ENCODE assay signal across 36 cellular contexts in the genomic region with DNA sequence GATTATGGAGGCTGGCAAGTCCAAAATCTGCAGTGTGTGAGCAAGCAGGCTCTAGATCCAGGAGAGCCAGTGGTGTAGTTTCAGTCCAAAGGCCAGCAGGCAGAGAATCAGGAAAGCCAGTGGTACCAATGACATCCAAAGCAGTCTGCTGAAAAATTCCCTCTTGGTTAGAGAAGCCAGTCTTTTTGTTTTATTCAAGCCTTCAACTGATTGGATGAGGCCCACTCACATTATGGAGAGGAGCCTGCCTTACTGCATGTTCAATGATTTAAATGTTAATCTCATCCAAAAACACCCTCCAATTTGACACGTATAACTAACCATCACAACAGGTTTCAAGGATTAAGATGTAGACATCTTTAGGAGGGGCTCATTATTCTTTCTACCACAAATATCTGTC.
"Had no signal": no experiment of that assay in that cellular context is flagged by ENCODE, and none has a peak within 500 bp of the region (broad histone marks: within the 10 kb centered on the region; RNA-seq: fewer than 3 reads in every experiment).

No MANE protein-coding gene starts in this region.

- H3K4me1 ChIP-seq: ascending aorta had no signal

- H3K36me3 ChIP-seq: ascending aorta, cardiac muscle cell had no signal

- ATAC-seq: activated CD8-positive, alpha-beta T cell treated with anti-CD3 and anti-CD28 coated beads for 36 hours; activated naive CD8-positive, alpha-beta T cell treated with anti-CD3 and anti-CD28 coated beads, Interleukin-2, amount 50 U/mL, for 24 hours had no signal

- H3K36me3 Mint-ChIP-seq: activated CD4-positive, alpha-beta memory T cell treated with anti-CD3 and anti-CD28 coated beads for 36 hours; activated naive CD4-positive, alpha-beta T cell treated with anti-CD3 and anti-CD28 coated beads, Interleukin-2, amount 10 ng/mL, durations not matched to agents 7 days and 5 days; activated naive CD4-positive, alpha-beta T cell treated with anti-CD3 and anti-CD28 coated beads, Interleukin-2, amount 50 U/mL, for 24 hours; activated naive CD8-positive, alpha-beta T cell; activated naive CD8-positive, alpha-beta T cell treated with anti-CD3 and anti-CD28 coated beads, Interleukin-2, amount 10 ng/mL, durations not matched to agents 7 days and 5 days; brain had no signal

- H3K9me3 ChIP-seq: ascending aorta had no signal

- H3K27ac Mint-ChIP-seq: activated B cell treated with CpG ODN at 0.5 μM for 24 hours; activated CD4-positive, alpha-beta memory T cell treated with anti-CD3 and anti-CD28 coated beads for 36 hours; activated CD4-positive, alpha-beta T cell treated with anti-CD3 and anti-CD28 coated beads, Interleukin-2, amount 10 ng/mL, durations not matched to agents 24 days and 14 days; activated CD8-positive, alpha-beta T cell treated with anti-CD3 and anti-CD28 coated beads for 36 hours; activated naive CD4-positive, alpha-beta T cell treated with anti-CD3 and anti-CD28 coated beads, Interleukin-2, amount 10 ng/mL, durations not matched to agents 7 days and 5 days; activated naive CD4-positive, alpha-beta T cell treated with anti-CD3 and anti-CD28 coated beads, Interleukin-2, amount 50 U/mL, for 24 hours; activated naive CD8-positive, alpha-beta T cell; activated naive CD8-positive, alpha-beta T cell treated with anti-CD3 and anti-CD28 coated beads, Interleukin-2, amount 10 ng/mL, durations not matched to agents 7 days and 5 days; activated naive CD8-positive, alpha-beta T cell treated with anti-CD3 and anti-CD28 coated beads, Interleukin-2, amount 50 U/mL, for 24 hours; activated T-helper 2 cell treated with anti-CD3 and anti-CD28 coated beads, Interferon-gamma antibody, Interleukin-2, Interleukin-4, amounts not matched to agents 10 μg/mL and 5 μg/mL and 100 μg/mL, durations not matched to agents 14 hours and 24 hours and 36 hours; brain; T-helper 1 cell treated with Interleukin-12 subunit alpha and Interleukin-12 subunit beta and Interleukin-4 antibody, amounts not matched to agents 30 μg/mL and 1 μg/mL, for 36 hours; T-helper 2 cell treated with Interferon-gamma antibody and Interleukin-4, amounts not matched to agents 5 μg/mL and 100 μg/mL, for 36 hours had no signal

- H3K27me3 ChIP-seq: ascending aorta, cardiac muscle cell had no signal

- H3K27me3 Mint-ChIP-seq: activated CD4-positive, alpha-beta memory T cell treated with anti-CD3 and anti-CD28 coated beads for 36 hours; activated CD4-positive, alpha-beta T cell treated with anti-CD3 and anti-CD28 coated beads, Interleukin-2, amount 10 ng/mL, durations not matched to agents 24 days and 14 days; activated CD8-positive, alpha-beta T cell treated with anti-CD3 and anti-CD28 coated beads for 36 hours; activated naive CD4-positive, alpha-beta T cell treated with anti-CD3 and anti-CD28 coated beads, Interleukin-2, amount 10 ng/mL, durations not matched to agents 7 days and 5 days; activated naive CD8-positive, alpha-beta T cell; activated naive CD8-positive, alpha-beta T cell treated with anti-CD3 and anti-CD28 coated beads, Interleukin-2, amount 10 ng/mL, durations not matched to agents 7 days and 5 days; activated naive CD8-positive, alpha-beta T cell treated with anti-CD3 and anti-CD28 coated beads, Interleukin-2, amount 50 U/mL, for 24 hours; brain had no signal

- H3K4me3 ChIP-seq: ascending aorta, cardiac muscle cell had no signal

- DNase-seq: activated B cell treated with CpG ODN at 0.5 μM for 24 hours; activated CD4-positive, alpha-beta memory T cell treated with anti-CD3 and anti-CD28 coated beads for 36 hours; activated CD4-positive, alpha-beta T cell treated with anti-CD3 and anti-CD28 coated beads for 4 hours; activated CD4-positive, alpha-beta T cell treated with anti-CD3 and anti-CD28 coated beads, Interleukin-2, amount 10 ng/mL, durations not matched to agents 24 days and 14 days; activated CD4-positive, alpha-beta T cell treated with anti-CD3 and anti-CD28 coated beads, Interleukin-2, amount 50 U/mL, for 1 hour; activated CD4-positive, alpha-beta T cell treated with anti-CD3 and anti-CD28 coated beads, Interleukin-2, amount 50 U/mL, for 4 hours; activated CD4-positive, CD25-positive, alpha-beta regulatory T cell treated with anti-CD3 and anti-CD28 coated beads, Interleukin-2, amount 50 U/mL, for 72 hours; activated CD8-positive, alpha-beta memory T cell treated with anti-CD3 and anti-CD28 coated beads, Interleukin-2, amount 50 U/mL, for 4 hours; activated CD8-positive, alpha-beta T cell treated with anti-CD3 and anti-CD28 coated beads for 36 hours; activated effector memory CD4-positive, alpha-beta T cell treated with Interleukin-2 at 50 U/mL for 16 hours; activated gamma-delta T cell; activated naive CD4-positive, alpha-beta T cell treated with anti-CD3 and anti-CD28 coated beads, Interleukin-2, amount 10 ng/mL, durations not matched to agents 7 days and 5 days; activated naive CD4-positive, alpha-beta T cell treated with Interleukin-2 at 50 U/mL for 16 hours; activated naive CD8-positive, alpha-beta T cell treated with anti-CD3 and anti-CD28 coated beads, Interleukin-2, amount 10 ng/mL, durations not matched to agents 7 days and 5 days; activated naive CD8-positive, alpha-beta T cell treated with anti-CD3 and anti-CD28 coated beads, Interleukin-2, amount 50 U/mL, for 24 hours; activated T-cell treated with anti-CD3 and anti-CD28 coated beads for 4 hours; activated T-cell treated with anti-CD3 and anti-CD28 coated beads, Interleukin-2, amount 50 U/mL, for 1 hour; activated T-cell treated with anti-CD3 and anti-CD28 coated beads, Interleukin-2, amount 50 U/mL, for 48 hours; amygdala; anterior cingulate cortex; cerebellar nuclear complex; T-helper 1 cell; T-helper 2 cell; T-helper 9 cell had no signal

- H3K9me3 Mint-ChIP-seq: activated B cell treated with CpG ODN at 0.5 μM for 24 hours; activated CD4-positive, alpha-beta memory T cell treated with anti-CD3 and anti-CD28 coated beads for 36 hours; activated CD4-positive, alpha-beta T cell treated with anti-CD3 and anti-CD28 coated beads, Interleukin-2, amount 10 ng/mL, durations not matched to agents 24 days and 14 days; activated CD8-positive, alpha-beta T cell treated with anti-CD3 and anti-CD28 coated beads for 36 hours; activated naive CD4-positive, alpha-beta T cell treated with anti-CD3 and anti-CD28 coated beads, Interleukin-2, amount 10 ng/mL, durations not matched to agents 7 days and 5 days; activated naive CD4-positive, alpha-beta T cell treated with anti-CD3 and anti-CD28 coated beads, Interleukin-2, amount 50 U/mL, for 24 hours; activated naive CD8-positive, alpha-beta T cell treated with anti-CD3 and anti-CD28 coated beads, Interleukin-2, amount 10 ng/mL, durations not matched to agents 7 days and 5 days; activated naive CD8-positive, alpha-beta T cell treated with anti-CD3 and anti-CD28 coated beads, Interleukin-2, amount 50 U/mL, for 24 hours; activated T-helper 2 cell treated with anti-CD3 and anti-CD28 coated beads, Interferon-gamma antibody, Interleukin-2, Interleukin-4, amounts not matched to agents 10 μg/mL and 5 μg/mL and 100 μg/mL, durations not matched to agents 14 hours and 24 hours and 36 hours; brain; central memory CD8-positive, alpha-beta T cell; T-helper 1 cell treated with Interleukin-12 subunit alpha and Interleukin-12 subunit beta and Interleukin-4 antibody, amounts not matched to agents 30 μg/mL and 1 μg/mL, for 36 hours; T-helper 2 cell treated with Interferon-gamma antibody and Interleukin-4, amounts not matched to agents 5 μg/mL and 100 μg/mL, for 36 hours had no signal

- H3K27ac ChIP-seq: ascending aorta, cardiac muscle cell, VCaP had no signal

- H3K4me3 Mint-ChIP-seq: activated B cell treated with CpG ODN at 0.5 μM for 24 hours; activated CD4-positive, alpha-beta memory T cell treated with anti-CD3 and anti-CD28 coated beads for 36 hours; activated CD4-positive, alpha-beta T cell treated with anti-CD3 and anti-CD28 coated beads, Interleukin-2, amount 10 ng/mL, durations not matched to agents 24 days and 14 days; activated CD8-positive, alpha-beta T cell treated with anti-CD3 and anti-CD28 coated beads for 36 hours; activated naive CD4-positive, alpha-beta T cell treated with anti-CD3 and anti-CD28 coated beads, Interleukin-2, amount 10 ng/mL, durations not matched to agents 7 days and 5 days; activated naive CD4-positive, alpha-beta T cell treated with anti-CD3 and anti-CD28 coated beads, Interleukin-2, amount 50 U/mL, for 24 hours; activated naive CD8-positive, alpha-beta T cell; activated naive CD8-positive, alpha-beta T cell treated with anti-CD3 and anti-CD28 coated beads, Interleukin-2, amount 10 ng/mL, durations not matched to agents 7 days and 5 days; activated naive CD8-positive, alpha-beta T cell treated with anti-CD3 and anti-CD28 coated beads, Interleukin-2, amount 50 U/mL, for 24 hours; brain; central memory CD8-positive, alpha-beta T cell; T-helper 1 cell treated with Interleukin-12 subunit alpha and Interleukin-12 subunit beta and Interleukin-4 antibody, amounts not matched to agents 30 μg/mL and 1 μg/mL, for 36 hours; T-helper 2 cell treated with Interferon-gamma antibody and Interleukin-4, amounts not matched to agents 5 μg/mL and 100 μg/mL, for 36 hours had no signal

- FAIRE-seq: bronchial epithelial cell, TTC549 had no signal

- H3K4me1 Mint-ChIP-seq: activated B cell treated with CpG ODN at 0.5 μM for 24 hours; activated CD4-positive, alpha-beta T cell treated with anti-CD3 and anti-CD28 coated beads, Interleukin-2, amount 10 ng/mL, durations not matched to agents 24 days and 14 days; activated naive CD4-positive, alpha-beta T cell treated with anti-CD3 and anti-CD28 coated beads, Interleukin-2, amount 10 ng/mL, durations not matched to agents 7 days and 5 days; activated naive CD4-positive, alpha-beta T cell treated with anti-CD3 and anti-CD28 coated beads, Interleukin-2, amount 50 U/mL, for 24 hours; activated naive CD8-positive, alpha-beta T cell treated with anti-CD3 and anti-CD28 coated beads, Interleukin-2, amount 10 ng/mL, durations not matched to agents 7 days and 5 days; activated naive CD8-positive, alpha-beta T cell treated with anti-CD3 and anti-CD28 coated beads, Interleukin-2, amount 50 U/mL, for 24 hours; central memory CD8-positive, alpha-beta T cell had no signal
